1 cellular context compared by ENCODE assay signal in genomic region chr12:122830517-122831214, GRCh38.
TF ChIP-seq lines count a peak whose summit lies in the region.

No MANE protein-coding gene starts in this region.

TF ChIP-seq in IMR-90, 13 proteins besides CTCF, POLR2A, EP300 and RAD21 (continued from another document):
- TF ChIP-seq CHD1 (IDR thresholded peaks at IDR 0.05; ENCODE audit: low read depth, low read length), result no peak
- TF ChIP-seq MAFK (IDR thresholded peaks at IDR 0.05; ENCODE audit: low read depth, low read length), result no peak
- TF ChIP-seq NFE2L2 (IDR thresholded peaks at IDR 0.05; ENCODE audit: low read depth, low read length), result no peak
- 0 out of 2 replicates have a peak, but pooled peaks have one; percentile 48 for TF ChIP-seq FOS (IDR thresholded peaks at IDR 0.05; ENCODE audit: low read depth, low read length)
- TF ChIP-seq CEBPB (IDR thresholded peaks at IDR 0.05; ENCODE audit: low read depth, low read length), result peak; percentile 86
- TF ChIP-seq USF2 (IDR thresholded peaks at IDR 0.05; ENCODE audit: low read depth, low read length), result no peak
- no peak for TF ChIP-seq RFX5 (IDR thresholded peaks at IDR 0.05; ENCODE audit: low read depth, low read length)
- no peak for TF ChIP-seq SMC3 (IDR thresholded peaks at IDR 0.05; ENCODE audit: low read depth, low read length)
- TF ChIP-seq ELK1 (IDR thresholded peaks at IDR 0.05; ENCODE audit: borderline replicate concordance, low read depth, low read length), result no peak
